Comparison of ENCODE assay signal across 24 cellular contexts in genomic region chr5:41778410-41778809, GRCh38.
"Had no signal": no experiment of that assay in that cellular context is flagged by ENCODE, and none has a peak within 500 bp of the region (broad histone marks: within the 10 kb centered on the region; RNA-seq: fewer than 3 reads in every experiment).

No MANE protein-coding gene starts in this region.

- H3K4me1 ChIP-seq: colonic mucosa, esophagus squamous epithelium, gastrocnemius medialis, left lung, lower lobe of right lung had no signal

- ATAC-seq: effector memory CD8-positive, alpha-beta T cell; esophagus mucosa; gastrocnemius medialis; heart right ventricle; left cardiac atrium; left lung; left ventricle myocardium superior; lower lobe of right lung had no signal

- H3K4me3 ChIP-seq: colonic mucosa, esophagus squamous epithelium, gastrocnemius medialis, heart right ventricle, left lung, lower lobe of right lung had no signal

- FAIRE-seq: islet of Langerhans, keratinocyte had no signal

- H3K27me3 ChIP-seq: colonic mucosa, esophagus squamous epithelium, gastrocnemius medialis, heart right ventricle, left lung had no signal

- H3K9me3 Mint-ChIP-seq: dendritic cell treated with granulocyte-macrophage colony-stimulating factor and Interleukin-4, amounts not matched to agents 40 ng/mL and 50 ng/mL, for 4 days; effector memory CD8-positive, alpha-beta T cell; endodermal cell had no signal

- H3K4me3 Mint-ChIP-seq: dendritic cell treated with granulocyte-macrophage colony-stimulating factor and Interleukin-4, amounts not matched to agents 40 ng/mL and 50 ng/mL, for 4 days; effector memory CD8-positive, alpha-beta T cell; endodermal cell; mesothelial cell of epicardium had no signal

- H3K36me3 Mint-ChIP-seq: mesothelial cell of epicardium had no signal

- H3K36me3 ChIP-seq: colonic mucosa, gastrocnemius medialis, left lung, lower lobe of right lung had no signal

- H3K27me3 Mint-ChIP-seq: dendritic cell treated with granulocyte-macrophage colony-stimulating factor and Interleukin-4, amounts not matched to agents 40 ng/mL and 50 ng/mL, for 4 days; effector memory CD8-positive, alpha-beta T cell had no signal

- H3K27ac ChIP-seq: colonic mucosa, epithelial cell of prostate, esophagus squamous epithelium, gastrocnemius medialis, heart right ventricle, left lung, lower lobe of right lung had no signal

- H3K9me3 ChIP-seq: colonic mucosa, esophagus squamous epithelium, gastrocnemius medialis, heart right ventricle, left lung, lower lobe of right lung had no signal

- DNase-seq: colonic mucosa; cortex of kidney; effector CD8-positive, alpha-beta T cell; effector memory CD8-positive, alpha-beta T cell; endodermal cell; esophagus squamous epithelium; foreskin fibroblast; foreskin melanocyte; gastrocnemius medialis; glutamatergic neuron; head of caudate nucleus; heart right ventricle; hippocampal formation; left cardiac atrium; left lung; left ventricle myocardium superior; lower lobe of right lung; mesenchymal stem cell had no signal
